Comparison of ENCODE assay signal across 23 cellular contexts in genomic region chr4:81960968-81961367, GRCh38.
"Had no signal": no experiment of that assay in that cellular context is flagged by ENCODE, and none has a peak within 500 bp of the region (broad histone marks: within the 10 kb centered on the region; RNA-seq: fewer than 3 reads in every experiment).

No MANE protein-coding gene starts in this region.

- H3K27me3 ChIP-seq: Peyer's patch, SJCRH30 had no signal

- H3K4me3 ChIP-seq: PC-9, Peyer's patch, SJCRH30 had no signal

- ATAC-seq: HepG2, Right ventricle myocardium inferior, SK-N-SH treated with all-trans-retinoic acid at 6 μM for 48 hours had no signal

- H3K4me2 ChIP-seq: PC-9 had no signal

- H3K9me3 ChIP-seq: Peyer's patch, SJCRH30 had no signal

- H3K27ac ChIP-seq: KMS-11, PC-9, Peyer's patch, SJCRH30 had no signal

- H3K36me3 ChIP-seq: Peyer's patch, SJCRH30 had no signal

- DNase-seq: IMR-90, Kasumi-1, MM.1S, NCI-H1092 treated with DMSO at 0.1 percent for 48 hours, NCI-H1436, NCI-H187, NCI-H2029, NCI-H2081 treated with DMSO at 0.1 percent for 48 hours, NCI-H2171, NCI-H226, NCI-H446, NCI-H510A, NCI-H524 treated with DMSO at 0.1 percent for 48 hours, NCI-H69, NCI-H774, PC-9, Peyer's patch, SHP77 treated with DMSO at 0.1 percent for 48 hours, SJCRH30 had no signal

- H3K9ac ChIP-seq: KMS-11 had no signal

- H2AFZ ChIP-seq: PC-9 had no signal

- H3K4me1 ChIP-seq: Peyer's patch, SJCRH30 had no signal
